ENCODE assay signal across 9 cellular contexts in the genomic region with DNA sequence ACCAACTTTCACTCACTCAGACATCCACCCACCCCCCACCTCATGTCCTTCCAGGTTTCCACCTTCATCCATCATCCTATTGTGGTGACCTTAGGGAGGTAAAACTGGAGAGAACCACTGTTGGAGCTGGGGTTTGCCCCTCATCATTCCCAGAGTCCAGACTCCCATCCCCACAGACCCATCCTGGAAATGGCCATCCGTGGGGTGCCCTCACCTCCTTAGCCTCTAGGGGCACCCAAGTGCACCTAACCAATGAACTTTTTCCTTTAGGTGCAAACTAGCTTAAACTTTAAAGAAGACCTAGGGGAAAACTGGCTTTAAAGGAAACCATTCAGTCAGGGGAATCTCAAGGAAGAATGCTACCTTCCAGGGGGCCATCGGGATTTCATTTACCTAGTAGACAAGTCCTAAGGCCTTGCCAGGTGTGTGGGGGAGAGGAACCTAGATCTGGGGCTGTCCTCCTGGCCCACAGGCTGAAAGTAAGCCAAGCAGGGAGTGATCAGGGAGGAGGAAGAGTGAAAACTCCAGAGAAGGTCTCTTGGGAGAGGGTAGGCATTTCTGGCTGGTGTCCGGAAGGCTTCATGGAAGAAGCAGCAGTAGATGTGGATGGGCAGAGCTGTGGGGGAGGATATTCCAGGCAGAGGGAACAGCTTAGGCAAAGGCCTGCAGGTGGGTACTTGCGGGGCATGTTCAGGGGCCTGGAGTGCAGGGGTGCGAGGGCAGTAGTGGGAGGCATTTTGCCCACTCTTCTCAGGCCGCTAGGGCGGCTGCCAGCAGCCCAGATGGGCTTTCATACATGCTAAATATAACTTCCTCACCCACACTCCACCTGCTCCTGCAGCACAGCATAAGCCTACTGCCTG. TPM values are rescaled to one million over a fixed set of nuclear protein-coding genes. Genes with fewer than 3 reads are reported as not detected.
DNase-seq lines count a peak whose midpoint lies in the region; ATAC-seq, FAIRE-seq and TF ChIP-seq lines count a peak whose summit lies in the region.
"Had no signal": no experiment of that assay in that cellular context is flagged by ENCODE, and none has a peak within 500 bp of the region (broad histone marks: within the 10 kb centered on the region; RNA-seq: fewer than 3 reads in every experiment).

No MANE protein-coding gene starts in this region.

- peak in 1 of 3 donors; percentile 31 for DNase-seq in CD4-positive, CD25-positive, alpha-beta regulatory T cell
- peak; percentile 72 for DNase-seq in H54 (ENCODE audit: insufficient read length, low spot score)
- peak; percentile 58 for DNase-seq in WTC11 (ENCODE audit: low spot score)
- no peak for DNase-seq in fibroblast of lung (ENCODE audit: low read depth in 2 of 2)
- peak; percentile 15 for DNase-seq in stimulated activated naive CD4-positive, alpha-beta T cell treated with Interleukin-2 at 50 U/mL for 16 hours (lab: John Stamatoyannopoulos, UW)
- no peak for DNase-seq in tibial artery

- H3K27ac ChIP-seq in CD4-positive, CD25-positive, alpha-beta regulatory T cell (ENCODE audit: insufficient read depth, low read length, poor library complexity, severe bottlenecking): peak overlapping the region; percentile 43
- H3K27ac ChIP-seq in fibroblast of lung (ENCODE audit: insufficient read depth, low read length) (no peak overlapping the region), tibial artery (no peak overlapping the region)

- peaks cover 67% of the 10 kb centered on the region for H3K4me1 ChIP-seq in CD4-positive, CD25-positive, alpha-beta regulatory T cell (ENCODE audit: control insufficient read depth, insufficient read depth, low read length, poor library complexity, severe bottlenecking)
- peaks cover 5% of the 10 kb centered on the region for H3K4me1 ChIP-seq in fibroblast of lung (ENCODE audit: control insufficient read depth, extremely low read depth, insufficient read depth, low read length)
- H3K4me1 ChIP-seq in tibial artery: peaks cover 0 to 35% (median 20%) of the 10 kb centered on the region in 4 donors

- peak overlapping the region; percentile 49 to 70 (median 56) for H3K4me3 Mint-ChIP-seq in CD4-positive, CD25-positive, alpha-beta regulatory T cell
- H3K4me3 Mint-ChIP-seq in WTC11: peak overlapping the region; percentile 88

- POLR2A ChIA-PET in WTC11 (lab: Charles Lee): interaction anchor here (1.4 to 1.8 kb wide), 3 partner anchors 57 to 128 kb away, joined by 4 to 9 read pairs (median 8); a partner anchor contains a TSS

- no peak overlapping the region for H3K4me2 ChIP-seq in fibroblast of lung (ENCODE audit: extremely low read depth, insufficient read depth, low read length)

- H3K4me3 ChIP-seq in CD4-positive, CD25-positive, alpha-beta regulatory T cell (ENCODE audit: low read depth, low read length): no peak overlapping the region
- no peak overlapping the region for H3K4me3 ChIP-seq in fibroblast of lung (replicated peaks in 1 of 4; ENCODE audit: control extremely low read depth in 1 of 4, insufficient read depth in 1 of 4, low read depth in 3 of 4, low read length in 4 of 4)
- H3K4me3 ChIP-seq in tibial artery: no peak overlapping the region

- H3K4me1 Mint-ChIP-seq in CD4-positive, CD25-positive, alpha-beta regulatory T cell: peaks cover 10 to 76% (median 33%) of the 10 kb centered on the region in 4 donors
- peaks cover 61% of the 10 kb centered on the region for H3K4me1 Mint-ChIP-seq in WTC11

- H3K9me3 Mint-ChIP-seq in CD4-positive, CD25-positive, alpha-beta regulatory T cell: no peaks in the 10 kb centered on the region
- no peaks in the 10 kb centered on the region for H3K9me3 Mint-ChIP-seq in WTC11

- intact Hi-C loops in tibial artery (cut with DNase I; ENCODE audit: low total_unique reads): no loop called here

- no peaks in the 10 kb centered on the region for H3K79me2 ChIP-seq in fibroblast of lung (ENCODE audit: control insufficient read depth, insufficient read depth, low read length)

- no peaks in the 10 kb centered on the region for H3K27me3 ChIP-seq in CD4-positive, CD25-positive, alpha-beta regulatory T cell (ENCODE audit: control insufficient read depth, insufficient read depth, low read length)
- H3K27me3 ChIP-seq in fibroblast of lung (ENCODE audit: control insufficient read depth, insufficient read depth, low read length): no peaks in the 10 kb centered on the region
- H3K27me3 ChIP-seq in tibial artery: peaks cover 0 to 16% of the 10 kb centered on the region in 2 donors

- TF ChIP-seq CTCF in WTC11 (IDR thresholded peaks at IDR 0.05): peak; percentile 35; the same call in 1 of the 2 replicates
- TF ChIP-seq CTCF in fibroblast of lung (conservative IDR thresholded peaks at IDR 0.05 in 1 of 2, IDR thresholded peaks at IDR 0.05 in 1 of 2; ENCODE audit: low read depth in 1 of 2, low read length in 2 of 2): peak; percentile 51 to 73
- TF ChIP-seq CTCF in tibial artery (IDR thresholded peaks at IDR 0.05): peak in 1 of 2 experiments; percentile 42

- no peak for ATAC-seq in CD4-positive, CD25-positive, alpha-beta regulatory T cell (ENCODE audit: low read depth in 2 of 2)
- ATAC-seq in WTC11: no peak
- no peak for ATAC-seq in GM21381 (IDR thresholded peaks at IDR 0.05; ENCODE audit: unreplicated experiment)
- ATAC-seq in GM21528 (IDR thresholded peaks at IDR 0.05; ENCODE audit: low FRiP score, unreplicated experiment): no peak

- no peak for TF ChIP-seq POLR2A in H54 (IDR thresholded peaks at IDR 0.05; ENCODE audit: low read depth, low read length)

- H3K27me3 Mint-ChIP-seq in CD4-positive, CD25-positive, alpha-beta regulatory T cell: no peaks in the 10 kb centered on the region
- peaks cover 8% of the 10 kb centered on the region for H3K27me3 Mint-ChIP-seq in WTC11 (ENCODE audit: low read depth)

- H2AFZ ChIP-seq in fibroblast of lung (ENCODE audit: low read length): no peak overlapping the region

- peak overlapping the region; percentile 67 to 98 (median 92) for H3K27ac Mint-ChIP-seq in CD4-positive, CD25-positive, alpha-beta regulatory T cell
- peak overlapping the region; percentile 86 for H3K27ac Mint-ChIP-seq in WTC11

- H3K36me3 ChIP-seq in CD4-positive, CD25-positive, alpha-beta regulatory T cell (ENCODE audit: control insufficient read depth, insufficient read depth, low read length): peaks cover 53% of the 10 kb centered on the region
- H3K36me3 ChIP-seq in fibroblast of lung (ENCODE audit: control insufficient read depth, insufficient read depth, low read length) (no peaks in the 10 kb centered on the region), tibial artery (peaks cover 0 to 6% (median 0%) of the 10 kb centered on the region in 3 donors)

- CTCF ChIA-PET in WTC11 (lab: Charles Lee): interaction anchor here (0.6 to 13.2 kb wide), 23 partner anchors 9 to 128 kb away, joined by 3 to 216 read pairs (median 13); a partner anchor contains a TSS

- H4K20me1 ChIP-seq in fibroblast of lung (ENCODE audit: control insufficient read depth, extremely low read depth, insufficient read depth, low read length): no peaks in the 10 kb centered on the region

- H3K9me3 ChIP-seq in CD4-positive, CD25-positive, alpha-beta regulatory T cell (ENCODE audit: control insufficient read depth in 2 of 2, low read length in 2 of 2): no peaks in the 10 kb centered on the region
- no peaks in the 10 kb centered on the region for H3K9me3 ChIP-seq in fibroblast of lung (ENCODE audit: control insufficient read depth, insufficient read depth, low read depth, low read length)
- no peaks in the 10 kb centered on the region for H3K9me3 ChIP-seq in tibial artery

- peaks cover 14% of the 10 kb centered on the region for H3K36me3 Mint-ChIP-seq in CD4-positive, CD25-positive, alpha-beta regulatory T cell
- H3K36me3 Mint-ChIP-seq in WTC11: peaks cover 13% of the 10 kb centered on the region

- no peak for FAIRE-seq in H54 (lab: Jason Lieb, UNC)

- H3K9ac ChIP-seq in fibroblast of lung (ENCODE audit: insufficient read depth, low read length): no peak overlapping the region

TF ChIP-seq in WTC11, 78 proteins besides CTCF, POLR2A, EP300 and RAD21 (continues in another document):
- TF ChIP-seq JAZF1 (CRISPR knock-in tag; IDR thresholded peaks at IDR 0.05) (no peak), CREB1 (CRISPR knock-in tag; IDR thresholded peaks at IDR 0.05) (no peak), ZNF671 (CRISPR knock-in tag; IDR thresholded peaks at IDR 0.05) (no peak)
- TF ChIP-seq, protein P1, sequence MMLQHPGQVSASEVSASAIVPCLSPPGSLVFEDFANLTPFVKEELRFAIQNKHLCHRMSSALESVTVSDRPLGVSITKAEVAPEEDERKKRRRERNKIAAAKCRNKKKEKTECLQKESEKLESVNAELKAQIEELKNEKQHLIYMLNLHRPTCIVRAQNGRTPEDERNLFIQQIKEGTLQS (CRISPR knock-in tag; conservative IDR thresholded peaks at IDR 0.05): no peak

RNA-seq across cellular contexts. Expression of a gene that starts 11.6 kb away (rescaled TPM):
- 93.3 TPM for total RNA-seq in CD4-positive, CD25-positive, alpha-beta regulatory T cell
- polyA plus RNA-seq in CD4-positive, CD25-positive, alpha-beta regulatory T cell: 10 to 100 TPM; 40.1 to 59.8 (median 52.7) TPM
- total RNA-seq in WTC11 (2021) (60.4 to 74.6 TPM (median 64.6 TPM) in 3 replicates), fibroblast of lung (2.6 and 4.1 TPM in 2 replicates)
- polyA plus RNA-seq in fibroblast of lung: 2.5 and 3.1 TPM in 2 replicates
- polyA plus RNA-seq in fibroblast of lung (2012): 3.1 and 4.2 TPM in 2 replicates
- polyA minus RNA-seq in fibroblast of lung (ENCODE audit: low replicate concordance): 1.8 and 4.3 TPM in 2 replicates

RNA-seq across cellular contexts. Expression of a gene that starts 15.0 kb away (rescaled TPM):
- total RNA-seq in CD4-positive, CD25-positive, alpha-beta regulatory T cell: 0.20 TPM
- polyA plus RNA-seq in CD4-positive, CD25-positive, alpha-beta regulatory T cell: not detected
- total RNA-seq in WTC11 (2021) (not detected in 3 replicates), fibroblast of lung (not detected in 2 replicates)
- polyA plus RNA-seq in fibroblast of lung: not detected in 2 replicates
- not detected in 2 replicates for polyA plus RNA-seq in fibroblast of lung (2012)
- not detected in 2 replicates for polyA minus RNA-seq in fibroblast of lung (ENCODE audit: low replicate concordance)
- total RNA-seq: lung microvascular endothelial cell had no signal

RNA-seq across cellular contexts. Expression of a gene that starts 17.8 kb away (rescaled TPM):
- 77.9 TPM for total RNA-seq in CD4-positive, CD25-positive, alpha-beta regulatory T cell
- polyA plus RNA-seq in CD4-positive, CD25-positive, alpha-beta regulatory T cell: 100 to 1,000 TPM; 227 to 289 (median 240) TPM
- 141 to 162 TPM (median 147 TPM) in 3 replicates for total RNA-seq in WTC11 (2021)
- total RNA-seq in fibroblast of lung: 294 and 396 TPM in 2 replicates
- polyA plus RNA-seq in fibroblast of lung: 145 and 221 TPM in 2 replicates
- 183 and 234 TPM in 2 replicates for polyA plus RNA-seq in fibroblast of lung (2012)
- polyA minus RNA-seq in fibroblast of lung (ENCODE audit: low replicate concordance): 331 and 337 TPM in 2 replicates

RNA-seq across cellular contexts. Expression of a gene that starts 31.2 kb away (rescaled TPM):
- not detected for total RNA-seq in CD4-positive, CD25-positive, alpha-beta regulatory T cell
- not detected for polyA plus RNA-seq in CD4-positive, CD25-positive, alpha-beta regulatory T cell
- 0.48 TPM in 1 of 3 replicates, not detected in the others for total RNA-seq in WTC11 (2021)
- total RNA-seq in fibroblast of lung: not detected in 2 replicates
- not detected in 2 replicates for polyA plus RNA-seq in fibroblast of lung
- polyA plus RNA-seq in fibroblast of lung (2012): not detected in 2 replicates
- polyA minus RNA-seq in fibroblast of lung (ENCODE audit: low replicate concordance): not detected in 2 replicates
- total RNA-seq: lung microvascular endothelial cell had no signal

RNA-seq across cellular contexts. Expression of a gene that starts 40.1 kb away (rescaled TPM):
- total RNA-seq in CD4-positive, CD25-positive, alpha-beta regulatory T cell: 0.35 TPM
- polyA plus RNA-seq in CD4-positive, CD25-positive, alpha-beta regulatory T cell: under 1 TPM in 3 of 4 donors, not detected in 1; 0.16 to 0.94 (median 0.20) TPM
- total RNA-seq in WTC11 (2021) (10.0 to 12.8 TPM (median 12.1 TPM) in 3 replicates), fibroblast of lung (under 0.01 and 0.50 TPM in 2 replicates)
- polyA plus RNA-seq in fibroblast of lung: 0.10 and 0.19 TPM in 2 replicates
- 0.35 and 0.46 TPM in 2 replicates for polyA plus RNA-seq in fibroblast of lung (2012)
- polyA minus RNA-seq in fibroblast of lung (ENCODE audit: low replicate concordance): not detected in 2 replicates

Comparison
In these comparisons a context has a peak if more than half of its experiments do, and no peak if none do; other contexts are left out.
1. DNase-seq: peak in H54 (single experiment), WTC11 (single experiment) and stimulated activated naive CD4-positive, alpha-beta T cell treated with Interleukin-2 at 50 U/mL for 16 hours (single experiment); none in fibroblast of lung (0 of 2) and tibial artery (0 of 2).
2. RNA of a gene that starts 11.6 kb away (total RNA-seq): 93.3 TPM in CD4-positive, CD25-positive, alpha-beta regulatory T cell (single experiment) and 60.4 to 74.6 TPM in WTC11; 2.6 to 4.1 TPM in fibroblast of lung; every median in the first group is over 10 times any median in the second.